ENCODE assay signal across 17 cellular contexts in the genomic region with DNA sequence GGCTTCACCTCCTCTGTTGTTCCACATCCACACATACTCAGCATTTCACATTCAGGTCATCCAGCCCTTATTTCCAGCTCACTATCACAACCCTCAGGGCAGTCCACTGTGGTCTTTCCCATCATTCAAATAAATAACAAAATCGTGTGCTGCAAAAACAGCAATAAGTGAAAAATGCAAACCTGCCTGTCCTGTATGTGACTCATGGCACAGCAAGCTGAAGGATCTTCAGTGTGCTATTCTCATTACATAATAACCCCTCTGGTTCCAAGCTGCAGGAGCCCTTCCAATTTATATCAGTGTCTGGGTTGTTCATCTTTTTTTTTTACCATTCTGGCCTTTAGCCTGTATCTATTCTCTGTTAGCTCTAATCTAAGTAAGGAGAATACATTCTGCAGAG.
DNase-seq lines count a peak whose midpoint lies in the region; ATAC-seq, FAIRE-seq and TF ChIP-seq lines count a peak whose summit lies in the region.
"Had no signal": no experiment of that assay in that cellular context is flagged by ENCODE, and none has a peak within 500 bp of the region (broad histone marks: within the 10 kb centered on the region; RNA-seq: fewer than 3 reads in every experiment).

No MANE protein-coding gene starts in this region.

- no peaks in the 10 kb centered on the region for H3K9me3 ChIP-seq in IMR-90 (ENCODE audit: control insufficient read depth, insufficient read depth, low read length)
- no peaks in the 10 kb centered on the region for H3K9me3 ChIP-seq in keratinocyte (ENCODE audit: control insufficient read depth, low read depth, low read length)
- H3K9me3 ChIP-seq: gastroesophageal sphincter, right atrium auricular region had no signal

- no peak overlapping the region for H3K4ac ChIP-seq in IMR-90 (ENCODE audit: low read depth, low read length)

- H3K4me2 ChIP-seq in IMR-90 (ENCODE audit: low read depth, low read length) (no peak overlapping the region), keratinocyte (ENCODE audit: control insufficient read depth, extremely low read depth, insufficient read depth, low read depth, low read length) (peak overlapping the region; percentile 65)

- H3K23ac ChIP-seq in IMR-90 (ENCODE audit: low read depth, low read length), result no peak overlapping the region

- no peak overlapping the region for H4K91ac ChIP-seq in IMR-90 (ENCODE audit: insufficient read depth, low read depth, low read length)

- peaks cover 2% of the 10 kb centered on the region for H3K9me3 Mint-ChIP-seq in activated naive CD8-positive, alpha-beta T cell treated with anti-CD3 and anti-CD28 coated beads for 36 hours
- no peaks in the 10 kb centered on the region for H3K9me3 Mint-ChIP-seq in activated T-helper 2 cell treated with anti-CD3 and anti-CD28 coated beads, Interferon-gamma antibody, Interleukin-2, Interleukin-4, amounts not matched to agents 10 μg/mL and 5 μg/mL and 100 μg/mL, durations not matched to agents 14 hours and 24 hours and 36 hours

- H3K14ac ChIP-seq in IMR-90 (replicated peaks; ENCODE audit: low read depth, low read length), result no peak overlapping the region

- no peak overlapping the region for H4K5ac ChIP-seq in IMR-90 (ENCODE audit: low read depth, low read length)

- no peak for TF ChIP-seq CTCF in IMR-90 (conservative IDR thresholded peaks at IDR 0.05; ENCODE audit: low read depth, low read length)
- TF ChIP-seq CTCF in bronchial epithelial cell (IDR thresholded peaks at IDR 0.05; ENCODE audit: insufficient read depth, low read length, severe bottlenecking), result no peak
- no peak for TF ChIP-seq CTCF in keratinocyte (optimal IDR thresholded peaks at IDR 0.05 in 1 of 3, IDR thresholded peaks at IDR 0.05 in 1 of 3, conservative IDR thresholded peaks at IDR 0.05 in 1 of 3; ENCODE audit: extremely low read depth in 1 of 3, insufficient read depth in 2 of 3, low read length in 3 of 3)
- no peak for TF ChIP-seq CTCF in GM10266 (IDR thresholded peaks at IDR 0.05; ENCODE audit: control insufficient read depth, insufficient read depth, low read depth, missing control alignments)

- dilution Hi-C loops in IMR-90 (cut with HindIII; ENCODE audit: low sequenced_read_pairs, unreplicated experiment) (no loop called here), keratinocyte (cut with MboI; ENCODE audit: extremely low pct_ligation_motif_present, low sequenced_read_pairs) (no loop called here)

- no peak overlapping the region for H4K8ac ChIP-seq in IMR-90 (ENCODE audit: low read depth in 2 of 2, low read length in 2 of 2)

- ATAC-seq in IMR-90 (ENCODE audit: low read depth), result no peak
- ATAC-seq: gastroesophageal sphincter; natural killer cell treated with Interleukin-12 subunit alpha and Interleukin-12 subunit beta and Interleukin-15 and Interleukin-18, amount 100 ng/mL, for 72 hours; T-cell had no signal

- H3K27ac ChIP-seq in IMR-90 (ENCODE audit: insufficient read depth, low read length), result no peak overlapping the region
- no peak overlapping the region for H3K27ac ChIP-seq in keratinocyte (ENCODE audit: control insufficient read depth, insufficient read depth, low read length)
- H3K27ac ChIP-seq: gastroesophageal sphincter, right atrium auricular region had no signal

- no peak overlapping the region for H2BK120ac ChIP-seq in IMR-90 (ENCODE audit: low read depth, low read length)

- H3K36me3 ChIP-seq in IMR-90 (ENCODE audit: control insufficient read depth, insufficient read depth, low read length) (no peaks in the 10 kb centered on the region), bronchial epithelial cell (ENCODE audit: control insufficient read depth, insufficient read depth, low read length) (no peaks in the 10 kb centered on the region), keratinocyte (ENCODE audit: control insufficient read depth in 2 of 2, extremely low read depth in 1 of 2, insufficient read depth in 2 of 2, low read length in 2 of 2) (no peaks in the 10 kb centered on the region)
- H3K36me3 ChIP-seq: gastroesophageal sphincter, right atrium auricular region had no signal

- WGBS in IMR-90 (ENCODE audit: extremely low coverage in 2 of 2, insufficient read length in 1 of 2), 2 experiments, result no CpG with 5 or more reads among the region's 1 CpG

- in situ Hi-C loops in IMR-90 (cut with MboI; ENCODE audit: low sequenced_read_pairs), result no loop called here

- H2AFZ ChIP-seq in IMR-90 (replicated peaks; ENCODE audit: low read length, poor library complexity) (no peak overlapping the region), keratinocyte (ENCODE audit: control insufficient read depth, low read length) (no peak overlapping the region)

- CTCF ChIA-PET in IMR-90 (lab: Yijun Ruan, JAX), result no interaction called here

- POLR2A ChIA-PET in IMR-90 (lab: Charles Lee; ENCODE audit: unreplicated experiment), result no interaction called here

- DNase-seq in EH (ENCODE audit: low read depth) (peak; percentile 68), IMR-90 (peak; percentile 33), bronchial epithelial cell (ENCODE audit: low read depth) (peak; percentile 88), keratinocyte (ENCODE audit: low read depth, low spot score) (peak; percentile 58), OCI-M2 (lab: John Stamatoyannopoulos, UW; ENCODE audit: unreplicated experiment) (no peak), GM10266 (ENCODE audit: extremely low spot score) (no peak)
- DNase-seq in activated naive CD8-positive, alpha-beta T cell treated with anti-CD3 and anti-CD28 coated beads for 36 hours, result no peak
- DNase-seq in activated T-helper 2 cell treated with anti-CD3 and anti-CD28 coated beads, Interferon-gamma antibody, Interleukin-2, Interleukin-4, amounts not matched to agents 10 μg/mL and 5 μg/mL and 100 μg/mL, durations not matched to agents 14 hours and 24 hours and 36 hours (ENCODE audit: low spot score), result no peak
- DNase-seq: DMS79; effector CD4-positive, alpha-beta T cell; left cardiac atrium; NCI-H1048; stimulated activated CD4-positive, alpha-beta T cell treated with anti-CD3 and anti-CD28 coated beads, Interleukin-4, amount 100 ng/mL, for 24 hours; T-cell had no signal

- no peak overlapping the region for H3K18ac ChIP-seq in IMR-90 (ENCODE audit: low read depth, low read length)

- H3K27me3 Mint-ChIP-seq in activated naive CD8-positive, alpha-beta T cell treated with anti-CD3 and anti-CD28 coated beads for 36 hours, result no peaks in the 10 kb centered on the region
- H3K27me3 Mint-ChIP-seq in activated T-helper 2 cell treated with anti-CD3 and anti-CD28 coated beads, Interferon-gamma antibody, Interleukin-2, Interleukin-4, amounts not matched to agents 10 μg/mL and 5 μg/mL and 100 μg/mL, durations not matched to agents 14 hours and 24 hours and 36 hours (ENCODE audit: low read depth), result no peaks in the 10 kb centered on the region
- H3K27me3 Mint-ChIP-seq: natural killer cell treated with Interleukin-12 subunit alpha and Interleukin-12 subunit beta and Interleukin-15 and Interleukin-18, amount 100 ng/mL, for 72 hours; T-cell had no signal

- H3K4me3 Mint-ChIP-seq in activated naive CD8-positive, alpha-beta T cell treated with anti-CD3 and anti-CD28 coated beads for 36 hours, result no peak overlapping the region
- H3K4me3 Mint-ChIP-seq in activated T-helper 2 cell treated with anti-CD3 and anti-CD28 coated beads, Interferon-gamma antibody, Interleukin-2, Interleukin-4, amounts not matched to agents 10 μg/mL and 5 μg/mL and 100 μg/mL, durations not matched to agents 14 hours and 24 hours and 36 hours (ENCODE audit: low read depth), result no peak overlapping the region
- H3K4me3 Mint-ChIP-seq: natural killer cell treated with Interleukin-12 subunit alpha and Interleukin-12 subunit beta and Interleukin-15 and Interleukin-18, amount 100 ng/mL, for 72 hours; T-cell had no signal

- H3K4me1 ChIP-seq in IMR-90 (ENCODE audit: control insufficient read depth, insufficient read depth, low read length) (peaks cover 1% of the 10 kb centered on the region; the same call in 1 of the 2 replicates), keratinocyte (ENCODE audit: control insufficient read depth, extremely low read depth, insufficient read depth, low read length) (peaks cover 25% of the 10 kb centered on the region)
- H3K4me1 ChIP-seq: gastroesophageal sphincter had no signal

- no peak overlapping the region for H3K4me3 ChIP-seq in IMR-90 (ENCODE audit: insufficient read depth, low read depth, low read length)
- H3K4me3 ChIP-seq in bronchial epithelial cell (ENCODE audit: low read depth, low read length), result no peak overlapping the region
- H3K4me3 ChIP-seq in keratinocyte (ENCODE audit: control insufficient read depth in 2 of 3, extremely low read depth in 1 of 3, insufficient read depth in 2 of 3, low read depth in 1 of 3, low read length in 3 of 3), result no peak overlapping the region
- H3K4me3 ChIP-seq: gastroesophageal sphincter, right atrium auricular region had no signal

- H3K4me1 Mint-ChIP-seq in activated naive CD8-positive, alpha-beta T cell treated with anti-CD3 and anti-CD28 coated beads for 36 hours, result no peaks in the 10 kb centered on the region
- no peaks in the 10 kb centered on the region for H3K4me1 Mint-ChIP-seq in activated T-helper 2 cell treated with anti-CD3 and anti-CD28 coated beads, Interferon-gamma antibody, Interleukin-2, Interleukin-4, amounts not matched to agents 10 μg/mL and 5 μg/mL and 100 μg/mL, durations not matched to agents 14 hours and 24 hours and 36 hours (ENCODE audit: low read depth)
- H3K4me1 Mint-ChIP-seq: T-cell had no signal

- no TSS peak for BruUV-seq in IMR-90 (replicated peaks; lab: Mats Ljungman, UMichigan)

- H4K20me1 ChIP-seq in IMR-90 (ENCODE audit: insufficient read depth, low read length), result no peaks in the 10 kb centered on the region
- no peaks in the 10 kb centered on the region for H4K20me1 ChIP-seq in keratinocyte (ENCODE audit: control insufficient read depth, extremely low read depth, insufficient read depth, low read length)

- TF ChIP-seq POLR2A in IMR-90 (IDR thresholded peaks at IDR 0.05; ENCODE audit: low read depth, low read length), result no peak

- no peak for TF ChIP-seq RAD21 in IMR-90 (IDR thresholded peaks at IDR 0.05; ENCODE audit: low read length)

- H3K56ac ChIP-seq in IMR-90 (ENCODE audit: extremely low read depth, insufficient read depth, low read length), result no peak overlapping the region

- H2BK20ac ChIP-seq in IMR-90 (ENCODE audit: low read depth, low read length), result no peak overlapping the region

- no peak overlapping the region for H3K9ac ChIP-seq in IMR-90 (ENCODE audit: low read depth, low read length)
- no peak overlapping the region for H3K9ac ChIP-seq in keratinocyte (ENCODE audit: control insufficient read depth, extremely low read depth, insufficient read depth, low read length)

- H3K27me3 ChIP-seq in IMR-90 (ENCODE audit: control insufficient read depth, insufficient read depth, low read length), result peaks cover 1% of the 10 kb centered on the region
- peaks cover 3% of the 10 kb centered on the region for H3K27me3 ChIP-seq in bronchial epithelial cell (ENCODE audit: control insufficient read depth, insufficient read depth, low read length)
- H3K27me3 ChIP-seq in keratinocyte (ENCODE audit: control insufficient read depth, extremely low read depth, insufficient read depth, low read length), result no peaks in the 10 kb centered on the region
- H3K27me3 ChIP-seq: gastroesophageal sphincter, right atrium auricular region had no signal

- H2AK5ac ChIP-seq in IMR-90 (ENCODE audit: low read depth, low read length), result no peak overlapping the region

- no peak overlapping the region for H3K27ac Mint-ChIP-seq in activated naive CD8-positive, alpha-beta T cell treated with anti-CD3 and anti-CD28 coated beads for 36 hours
- H3K27ac Mint-ChIP-seq in activated T-helper 2 cell treated with anti-CD3 and anti-CD28 coated beads, Interferon-gamma antibody, Interleukin-2, Interleukin-4, amounts not matched to agents 10 μg/mL and 5 μg/mL and 100 μg/mL, durations not matched to agents 14 hours and 24 hours and 36 hours, result no peak overlapping the region
- H3K27ac Mint-ChIP-seq: natural killer cell treated with Interleukin-12 subunit alpha and Interleukin-12 subunit beta and Interleukin-15 and Interleukin-18, amount 100 ng/mL, for 72 hours; T-cell had no signal

- no peaks in the 10 kb centered on the region for H3K79me1 ChIP-seq in IMR-90 (ENCODE audit: low read depth in 1 of 2, low read length in 2 of 2)

- H2BK15ac ChIP-seq in IMR-90 (ENCODE audit: low read depth, low read length), result no peak overlapping the region

- FAIRE-seq in bronchial epithelial cell (lab: Jason Lieb, UNC) (no peak), keratinocyte (lab: Jason Lieb, UNC) (peak; percentile 99)

- no peaks in the 10 kb centered on the region for H3K36me3 Mint-ChIP-seq in activated naive CD8-positive, alpha-beta T cell treated with anti-CD3 and anti-CD28 coated beads for 36 hours
- no peaks in the 10 kb centered on the region for H3K36me3 Mint-ChIP-seq in activated T-helper 2 cell treated with anti-CD3 and anti-CD28 coated beads, Interferon-gamma antibody, Interleukin-2, Interleukin-4, amounts not matched to agents 10 μg/mL and 5 μg/mL and 100 μg/mL, durations not matched to agents 14 hours and 24 hours and 36 hours (ENCODE audit: low read depth)
- H3K36me3 Mint-ChIP-seq: T-cell had no signal

- H3K79me2 ChIP-seq in keratinocyte (ENCODE audit: control insufficient read depth, insufficient read depth, low read length), result no peaks in the 10 kb centered on the region

- H2AK9ac ChIP-seq in IMR-90 (replicated peaks; ENCODE audit: low read depth, low read length, poor library complexity), result no peak overlapping the region

- H2BK5ac ChIP-seq in IMR-90 (ENCODE audit: low read depth, low read length, poor library complexity, severe bottlenecking), result no peak overlapping the region

- H3K9me1 ChIP-seq in IMR-90 (ENCODE audit: insufficient read depth, low read length), result no peaks in the 10 kb centered on the region
- no peaks in the 10 kb centered on the region for H3K9me1 ChIP-seq in keratinocyte (ENCODE audit: control insufficient read depth, extremely low read depth, insufficient read depth, low read length)

- intact Hi-C loops in IMR-90 (cut with micrococcal nuclease), result no loop called here
- intact Hi-C loops in activated T-helper 2 cell treated with anti-CD3 and anti-CD28 coated beads, Interferon-gamma antibody, Interleukin-2, Interleukin-4, amounts not matched to agents 10 μg/mL and 5 μg/mL and 100 μg/mL, durations not matched to agents 14 hours and 24 hours and 36 hours (cut with micrococcal nuclease), result no loop called here

Comparison
In these comparisons a context has a peak if more than half of its experiments do, and no peak if none do; other contexts are left out.
1. DNase-seq: peak in EH (single experiment), IMR-90 (single experiment), bronchial epithelial cell (single experiment) and keratinocyte (single experiment); none in activated naive CD8-positive, alpha-beta T cell treated with anti-CD3 and anti-CD28 coated beads for 36 hours (single experiment), OCI-M2 (single experiment), GM10266 (single experiment) and activated T-helper 2 cell treated with anti-CD3 and anti-CD28 coated beads, Interferon-gamma antibody, Interleukin-2, Interleukin-4, amounts not matched to agents 10 μg/mL and 5 μg/mL and 100 μg/mL, durations not matched to agents 14 hours and 24 hours and 36 hours (single experiment).